Comparison of ENCODE assay signal across 28 cellular contexts in the genomic region with DNA sequence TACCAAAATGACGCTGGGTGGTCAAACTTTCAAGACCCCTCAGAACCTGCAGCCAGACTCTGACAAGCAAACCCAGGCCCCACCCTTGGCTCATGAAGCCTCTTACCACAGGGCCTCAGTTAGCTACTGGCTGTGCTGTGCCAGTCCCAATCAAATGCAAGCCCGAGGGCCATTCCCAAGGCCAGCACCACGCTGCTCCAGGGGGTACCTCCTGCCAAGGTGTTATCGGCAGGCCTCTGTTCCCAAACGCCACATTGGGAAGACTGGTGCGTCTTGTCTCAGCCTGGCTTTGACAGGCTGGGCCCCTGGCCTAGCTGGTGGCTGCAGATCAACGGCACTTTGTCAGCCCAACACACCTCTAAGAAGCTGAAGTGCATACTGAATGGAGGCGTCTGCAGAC. TPM values are rescaled to one million over a fixed set of nuclear protein-coding genes. Genes with fewer than 3 reads are reported as not detected.
"Had no signal": no experiment of that assay in that cellular context is flagged by ENCODE, and none has a peak within 500 bp of the region (broad histone marks: within the 10 kb centered on the region; RNA-seq: fewer than 3 reads in every experiment).

No MANE protein-coding gene starts in this region.

- H3K27ac ChIP-seq: stomach, suprapubic skin, testis, thoracic aorta, thyroid gland, tibial artery, tibial nerve, transverse colon, upper lobe of left lung, upper lobe of right lung, uterus, vagina had no signal

- H3K9me3 ChIP-seq: suprapubic skin, testis, thoracic aorta, thyroid gland, tibial artery, tibial nerve, transverse colon, upper lobe of left lung, upper lobe of right lung, uterus, vagina had no signal

- H3K36me3 ChIP-seq: stomach, suprapubic skin, thoracic aorta, thyroid gland, tibial artery, tibial nerve, transverse colon, upper lobe of left lung, upper lobe of right lung, uterus, vagina had no signal

- ATAC-seq: stimulated activated effector memory CD8-positive, alpha-beta T cell treated with anti-CD3 and anti-CD28 coated beads, Interleukin-12 subunit alpha, Interleukin-12 subunit beta, amount 100 ng/mL, for 72 hours; stimulated activated memory B cell treated with anti-CD40 and anti-IgM and Interleukin-4, amounts not matched to agents 10 μg/mL and 1 μg/mL and 100 μg/mL, for 72 hours; stimulated activated naive B cell treated with anti-CD40 and anti-IgM and Interleukin-4, amounts not matched to agents 10 μg/mL and 1 μg/mL and 100 μg/mL, for 72 hours; stimulated activated naive CD8-positive, alpha-beta T cell treated with anti-CD3 and anti-CD28 coated beads, Interleukin-15, amount 100 ng/mL, for 72 hours; stimulated activated naive CD8-positive, alpha-beta T cell treated with anti-CD3 and anti-CD28 coated beads, Interleukin-15, Interleukin-2, amounts not matched to agents 100 U/mL and 50 U/mL, for 24 hours; upper lobe of right lung had no signal

- DNase-seq: stimulated activated CD4-positive, alpha-beta T cell treated with anti-CD3 and anti-CD28 coated beads, Interleukin-2, amount 100 ng/mL, for 48 hours; stimulated activated CD4-positive, alpha-beta T cell treated with anti-CD3 and anti-CD28 coated beads, Interleukin-4, amount 100 ng/mL, for 1 hour; stimulated activated CD4-positive, alpha-beta T cell treated with anti-CD3 and anti-CD28 coated beads, Interleukin-4, amount 100 ng/mL, for 24 hours; stimulated activated CD4-positive, alpha-beta T cell treated with anti-CD3 and anti-CD28 coated beads, Interleukin-4, amount 100 ng/mL, for 4 hours; stimulated activated CD8-positive, alpha-beta memory T cell treated with anti-CD3 and anti-CD28 coated beads, Interleukin-4, amount 100 ng/mL, for 48 hours; stimulated activated naive B cell treated with anti-CD40 and anti-IgM and Interleukin-4, amounts not matched to agents 10 μg/mL and 1 μg/mL and 100 μg/mL, for 72 hours; stimulated activated naive CD4-positive, alpha-beta T cell; stimulated activated naive CD4-positive, alpha-beta T cell treated with Interleukin-2 at 50 U/mL for 16 hours; stimulated activated naive CD8-positive, alpha-beta T cell treated with anti-CD3 and anti-CD28 coated beads, Interleukin-15, amount 100 ng/mL, for 72 hours; stimulated activated naive CD8-positive, alpha-beta T cell treated with anti-CD3 and anti-CD28 coated beads, Interleukin-15, Interleukin-2, amounts not matched to agents 100 U/mL and 50 U/mL, for 24 hours; stomach; substantia nigra; testis; thyroid gland; transverse colon; trophoblast cell; upper lobe of right lung; uterus had no signal

- H3K27me3 Mint-ChIP-seq: stimulated activated naive CD8-positive, alpha-beta T cell treated with anti-CD3 and anti-CD28 coated beads, Interleukin-15, amount 100 ng/mL, for 72 hours; type B pancreatic cell had no signal

- H3K4me3 ChIP-seq: stomach, suprapubic skin, testis, thoracic aorta, thyroid gland, tibial artery, tibial nerve, transverse colon, upper lobe of left lung, upper lobe of right lung, uterus, vagina had no signal

- H3K27ac Mint-ChIP-seq: stimulated activated effector memory CD8-positive, alpha-beta T cell treated with anti-CD3 and anti-CD28 coated beads, Interleukin-12 subunit alpha, Interleukin-12 subunit beta, amount 100 ng/mL, for 72 hours; stimulated activated memory B cell treated with anti-CD40 and anti-IgM and Interleukin-4, amounts not matched to agents 10 μg/mL and 1 μg/mL and 100 μg/mL, for 72 hours; stimulated activated naive B cell treated with anti-CD40 and anti-IgM and Interleukin-4, amounts not matched to agents 10 μg/mL and 1 μg/mL and 100 μg/mL, for 72 hours; stimulated activated naive CD8-positive, alpha-beta T cell treated with anti-CD3 and anti-CD28 coated beads, Interleukin-15, amount 100 ng/mL, for 72 hours; stimulated activated naive CD8-positive, alpha-beta T cell treated with anti-CD3 and anti-CD28 coated beads, Interleukin-15, Interleukin-2, amounts not matched to agents 100 ng/mL and 50 ng/mL, for 24 hours; type B pancreatic cell had no signal

- H3K27me3 ChIP-seq: testis, thyroid gland, tibial artery, tibial nerve, transverse colon, upper lobe of left lung, upper lobe of right lung, uterus, vagina had no signal

- H3K9me3 Mint-ChIP-seq: stimulated activated effector memory CD8-positive, alpha-beta T cell treated with anti-CD3 and anti-CD28 coated beads, Interleukin-12 subunit alpha, Interleukin-12 subunit beta, amount 100 ng/mL, for 72 hours; stimulated activated memory B cell treated with anti-CD40 and anti-IgM and Interleukin-4, amounts not matched to agents 10 μg/mL and 1 μg/mL and 100 μg/mL, for 72 hours; stimulated activated naive CD8-positive, alpha-beta T cell treated with anti-CD3 and anti-CD28 coated beads, Interleukin-15, amount 100 ng/mL, for 72 hours; stimulated activated naive CD8-positive, alpha-beta T cell treated with anti-CD3 and anti-CD28 coated beads, Interleukin-15, Interleukin-2, amounts not matched to agents 100 ng/mL and 50 ng/mL, for 24 hours had no signal

- H3K4me1 ChIP-seq: stomach, testis, thyroid gland, tibial artery, tibial nerve, transverse colon, upper lobe of left lung, upper lobe of right lung, uterus, vagina had no signal

- H3K4me1 Mint-ChIP-seq: stimulated activated effector memory CD8-positive, alpha-beta T cell treated with anti-CD3 and anti-CD28 coated beads, Interleukin-12 subunit alpha, Interleukin-12 subunit beta, amount 100 ng/mL, for 72 hours; stimulated activated memory B cell treated with anti-CD40 and anti-IgM and Interleukin-4, amounts not matched to agents 10 μg/mL and 1 μg/mL and 100 μg/mL, for 72 hours; stimulated activated naive B cell treated with anti-CD40 and anti-IgM and Interleukin-4, amounts not matched to agents 10 μg/mL and 1 μg/mL and 100 μg/mL, for 72 hours; stimulated activated naive CD8-positive, alpha-beta T cell treated with anti-CD3 and anti-CD28 coated beads, Interleukin-15, amount 100 ng/mL, for 72 hours had no signal

- H3K36me3 Mint-ChIP-seq: stimulated activated effector memory CD8-positive, alpha-beta T cell treated with anti-CD3 and anti-CD28 coated beads, Interleukin-12 subunit alpha, Interleukin-12 subunit beta, amount 100 ng/mL, for 72 hours; stimulated activated memory B cell treated with anti-CD40 and anti-IgM and Interleukin-4, amounts not matched to agents 10 μg/mL and 1 μg/mL and 100 μg/mL, for 72 hours; stimulated activated naive B cell treated with anti-CD40 and anti-IgM and Interleukin-4, amounts not matched to agents 10 μg/mL and 1 μg/mL and 100 μg/mL, for 72 hours; type B pancreatic cell had no signal

- H3K4me3 Mint-ChIP-seq: stimulated activated effector memory CD8-positive, alpha-beta T cell treated with anti-CD3 and anti-CD28 coated beads, Interleukin-12 subunit alpha, Interleukin-12 subunit beta, amount 100 ng/mL, for 72 hours; stimulated activated memory B cell treated with anti-CD40 and anti-IgM and Interleukin-4, amounts not matched to agents 10 μg/mL and 1 μg/mL and 100 μg/mL, for 72 hours; stimulated activated naive B cell treated with anti-CD40 and anti-IgM and Interleukin-4, amounts not matched to agents 10 μg/mL and 1 μg/mL and 100 μg/mL, for 72 hours; stimulated activated naive CD8-positive, alpha-beta T cell treated with anti-CD3 and anti-CD28 coated beads, Interleukin-15, amount 100 ng/mL, for 72 hours; stimulated activated naive CD8-positive, alpha-beta T cell treated with anti-CD3 and anti-CD28 coated beads, Interleukin-15, Interleukin-2, amounts not matched to agents 100 ng/mL and 50 ng/mL, for 24 hours; type B pancreatic cell had no signal

RNA-seq across cellular contexts. Expression of gene NOG, which starts 35.8 kb away (rescaled TPM):
- total RNA-seq: transverse colon had no signal
